Comparison of ENCODE assay signal across 10 cellular contexts in the genomic region with DNA sequence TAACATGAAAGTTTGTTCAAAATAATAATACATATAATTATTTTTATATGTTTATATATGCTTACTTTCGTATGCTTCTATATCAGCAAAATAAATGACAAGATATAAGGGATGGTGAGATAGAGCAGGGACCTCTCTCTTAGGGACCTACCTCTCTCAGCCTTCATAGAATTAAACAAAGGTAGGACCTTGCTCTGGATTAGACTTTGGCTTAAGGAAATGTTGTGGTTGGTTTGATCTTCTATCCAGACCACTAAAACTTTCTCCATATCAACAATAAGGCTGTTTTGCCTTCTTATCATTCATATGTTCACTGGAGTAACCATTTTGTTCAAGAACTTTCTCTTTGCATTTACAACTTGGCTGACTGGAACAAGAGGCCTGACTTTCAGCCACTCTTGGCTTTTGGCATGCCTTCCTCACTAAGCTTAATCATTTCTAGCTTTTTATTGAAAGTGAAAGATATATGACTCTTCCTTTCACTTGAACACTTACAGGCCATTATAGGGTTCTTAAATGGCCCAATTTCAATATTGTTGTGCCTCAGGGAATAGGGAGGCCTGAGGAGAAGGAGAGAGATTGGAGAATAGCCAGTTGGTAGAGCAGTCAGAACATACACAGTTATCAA. TPM values are rescaled to one million over a fixed set of nuclear protein-coding genes. Genes with fewer than 3 reads are reported as not detected.
DNase-seq lines count a peak whose midpoint lies in the region; ATAC-seq, FAIRE-seq and TF ChIP-seq lines count a peak whose summit lies in the region.
"Had no signal": no experiment of that assay in that cellular context is flagged by ENCODE, and none has a peak within 500 bp of the region (broad histone marks: within the 10 kb centered on the region; RNA-seq: fewer than 3 reads in every experiment).

No MANE protein-coding gene starts in this region.

- no peak overlapping the region for H3K4me3 ChIP-seq in OCI-LY3 (ENCODE audit: low read length)
- H3K4me3 ChIP-seq: HAP-1 had no signal

- peak overlapping the region; percentile 30 for H3K4me2 ChIP-seq in OCI-LY3 (ENCODE audit: low read length)

- H3K4me1 ChIP-seq in OCI-LY3 (ENCODE audit: low read length), result peaks cover 22% of the 10 kb centered on the region

- H2AFZ ChIP-seq in OCI-LY3 (ENCODE audit: low read depth, low read length), result no peak overlapping the region

- H3K36me3 ChIP-seq in OCI-LY3 (replicated peaks; ENCODE audit: low read depth, low read length), result no peaks in the 10 kb centered on the region
- H3K36me3 ChIP-seq: HAP-1 had no signal

- H3K79me2 ChIP-seq in OCI-LY3 (ENCODE audit: low read length), result no peaks in the 10 kb centered on the region

- H3K9me3 ChIP-seq in OCI-LY3 (ENCODE audit: insufficient read depth, low read length), result no peaks in the 10 kb centered on the region
- H3K9me3 ChIP-seq: HAP-1 had no signal

- no peaks in the 10 kb centered on the region for H4K20me1 ChIP-seq in OCI-LY3 (ENCODE audit: insufficient read depth, low read length)

- no peak for DNase-seq in GM12892 (ENCODE audit: insufficient read length)
- DNase-seq in stimulated activated naive CD4-positive, alpha-beta T cell (lab: John Stamatoyannopoulos, UW), result no peak
- no peak for DNase-seq in activated CD8-positive, alpha-beta memory T cell treated with anti-CD3 and anti-CD28 coated beads for 24 hours
- DNase-seq in inferior parietal cortex (ENCODE audit: extremely low spot score), result no peak
- no peak for DNase-seq in UCSD-AML1 (lab: John Stamatoyannopoulos, UW; ENCODE audit: unreplicated experiment)
- DNase-seq: NCI-H2171 treated with DMSO at 0.1 percent for 48 hours had no signal

- ATAC-seq in GM19351 (IDR thresholded peaks at IDR 0.05; ENCODE audit: unreplicated experiment), result peak; percentile 76
- ATAC-seq in HG02870 (IDR thresholded peaks at IDR 0.05; ENCODE audit: unreplicated experiment), result peak; percentile 77

- no peak overlapping the region for H3K9ac ChIP-seq in OCI-LY3 (ENCODE audit: low read length)

- H3K27me3 ChIP-seq in OCI-LY3 (ENCODE audit: low read depth, low read length), result no peaks in the 10 kb centered on the region

- TF ChIP-seq CTCF in OCI-LY3 (IDR thresholded peaks at IDR 0.05; ENCODE audit: low read depth, low read length), result no peak

- peak; percentile 68 for FAIRE-seq in GM12892 (lab: Jason Lieb, UNC)

- H3K27ac ChIP-seq in OCI-LY3 (ENCODE audit: low read length), result no peak overlapping the region

- TF ChIP-seq POLR2A in GM12892 (IDR thresholded peaks at IDR 0.05; ENCODE audit: low read depth, low read length), result no peak

RNA-seq across cellular contexts. Expression of gene FRRS1, which starts 14.4 kb away (rescaled TPM):
- polyA plus RNA-seq in GM12892 (2012; ENCODE audit: missing spikeins), result 4.9 TPM
